In the genomic region with DNA sequence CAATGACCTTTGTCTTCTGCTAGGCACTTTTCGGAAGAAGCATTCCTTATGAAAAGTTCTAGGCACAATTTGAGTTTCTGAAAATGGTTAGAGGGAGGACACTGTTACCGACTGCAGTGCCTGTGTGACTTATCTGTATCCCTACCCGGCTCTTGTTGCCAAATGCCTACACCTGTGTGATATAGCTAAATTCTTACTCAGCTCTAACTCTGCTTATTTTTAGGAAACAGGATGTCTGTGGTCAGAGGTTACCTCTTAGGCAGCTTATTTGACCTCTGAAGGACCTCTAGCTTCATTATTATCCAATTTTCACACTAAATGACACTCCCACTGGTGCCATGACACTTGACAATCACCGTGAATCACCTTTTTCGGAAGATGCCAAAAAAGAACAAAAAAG, we compare ENCODE assay signal across 34 cellular contexts.
"Had no signal": no experiment of that assay in that cellular context is flagged by ENCODE, and none has a peak within 500 bp of the region (broad histone marks: within the 10 kb centered on the region; RNA-seq: fewer than 3 reads in every experiment).

No MANE protein-coding gene starts in this region.

- H3K27me3 Mint-ChIP-seq: activated CD4-positive, alpha-beta memory T cell treated with anti-CD3 and anti-CD28 coated beads, Interleukin-2, amount 10 ng/mL, durations not matched to agents 7 days and 5 days; activated CD8-positive, alpha-beta memory T cell treated with anti-CD3 and anti-CD28 coated beads, Interleukin-2, amount 10 ng/mL, durations not matched to agents 7 days and 5 days; activated naive CD4-positive, alpha-beta T cell treated with anti-CD3 and anti-CD28 coated beads, Interleukin-2, amount 10 ng/mL, durations not matched to agents 7 days and 5 days; activated naive CD8-positive, alpha-beta T cell; activated naive CD8-positive, alpha-beta T cell treated with anti-CD3 and anti-CD28 coated beads, Interleukin-2, amount 50 U/mL, for 24 hours; T-cell had no signal

- H3K9me3 ChIP-seq: MG63 had no signal

- H3K4me3 ChIP-seq: MG63 had no signal

- H3K36me3 ChIP-seq: brain microvascular endothelial cell, MG63 had no signal

- H3K27me3 ChIP-seq: brain microvascular endothelial cell, MG63 had no signal

- H3K4me3 Mint-ChIP-seq: activated CD4-positive, alpha-beta memory T cell treated with anti-CD3 and anti-CD28 coated beads, Interleukin-2, amount 10 ng/mL, durations not matched to agents 7 days and 5 days; activated CD8-positive, alpha-beta memory T cell treated with anti-CD3 and anti-CD28 coated beads, Interleukin-2, amount 10 ng/mL, durations not matched to agents 7 days and 5 days; activated naive CD4-positive, alpha-beta T cell treated with anti-CD3 and anti-CD28 coated beads, Interleukin-2, amount 10 ng/mL, durations not matched to agents 7 days and 5 days; activated naive CD8-positive, alpha-beta T cell; activated naive CD8-positive, alpha-beta T cell treated with anti-CD3 and anti-CD28 coated beads, Interleukin-2, amount 50 U/mL, for 24 hours; T-cell had no signal

- DNase-seq: activated CD4-positive, alpha-beta memory T cell treated with anti-CD3 and anti-CD28 coated beads, Interleukin-2, amount 10 ng/mL, durations not matched to agents 7 days and 5 days; activated CD4-positive, alpha-beta T cell treated with anti-CD3 and anti-CD28 coated beads for 1 hour; activated CD4-positive, alpha-beta T cell treated with anti-CD3 and anti-CD28 coated beads for 48 hours; activated CD4-positive, CD25-positive, alpha-beta regulatory T cell; activated CD8-positive, alpha-beta memory T cell treated with anti-CD3 and anti-CD28 coated beads for 24 hours; activated CD8-positive, alpha-beta memory T cell treated with anti-CD3 and anti-CD28 coated beads, Interleukin-2, amount 10 ng/mL, durations not matched to agents 7 days and 5 days; activated CD8-positive, alpha-beta memory T cell treated with anti-CD3 and anti-CD28 coated beads, Interleukin-2, amount 50 U/mL, for 48 hours; activated effector memory CD4-positive, alpha-beta T cell treated with Interleukin-2 at 50 U/mL for 16 hours; activated naive CD4-positive, alpha-beta T cell treated with anti-CD3 and anti-CD28 coated beads, Interleukin-2, amount 10 ng/mL, durations not matched to agents 7 days and 5 days; activated naive CD8-positive, alpha-beta T cell treated with anti-CD3 and anti-CD28 coated beads, Interleukin-2, amount 50 U/mL, for 24 hours; activated T-cell treated with anti-CD3 and anti-CD28 coated beads, Interleukin-2, amount 50 U/mL, for 48 hours; aorta; brain microvascular endothelial cell; central memory CD4-positive, alpha-beta T cell; Kasumi-1; MG63; MV-4-11; NCI-H1092; NCI-H187 treated with DMSO at 0.1 percent for 48 hours; NCI-H2081; NCI-H2171 treated with DMSO at 0.1 percent for 48 hours; NCI-H2227 treated with DMSO at 0.1 percent for 48 hours; NCI-H446; NCI-H524; NCI-H69; NCI-H82; SIG-M5; T-cell; T-helper 2 cell; T-helper 9 cell had no signal

- H3K27ac Mint-ChIP-seq: activated CD4-positive, alpha-beta memory T cell treated with anti-CD3 and anti-CD28 coated beads, Interleukin-2, amount 10 ng/mL, durations not matched to agents 7 days and 5 days; activated CD8-positive, alpha-beta memory T cell treated with anti-CD3 and anti-CD28 coated beads, Interleukin-2, amount 10 ng/mL, durations not matched to agents 7 days and 5 days; activated naive CD4-positive, alpha-beta T cell treated with anti-CD3 and anti-CD28 coated beads, Interleukin-2, amount 10 ng/mL, durations not matched to agents 7 days and 5 days; activated naive CD8-positive, alpha-beta T cell; activated naive CD8-positive, alpha-beta T cell treated with anti-CD3 and anti-CD28 coated beads, Interleukin-2, amount 50 U/mL, for 24 hours; T-cell had no signal

- H3K36me3 Mint-ChIP-seq: activated CD8-positive, alpha-beta memory T cell treated with anti-CD3 and anti-CD28 coated beads, Interleukin-2, amount 10 ng/mL, durations not matched to agents 7 days and 5 days; activated naive CD4-positive, alpha-beta T cell treated with anti-CD3 and anti-CD28 coated beads, Interleukin-2, amount 10 ng/mL, durations not matched to agents 7 days and 5 days; activated naive CD8-positive, alpha-beta T cell; T-cell had no signal

- ATAC-seq: activated CD8-positive, alpha-beta memory T cell treated with anti-CD3 and anti-CD28 coated beads, Interleukin-2, amount 10 ng/mL, durations not matched to agents 7 days and 5 days; activated naive CD8-positive, alpha-beta T cell treated with anti-CD3 and anti-CD28 coated beads, Interleukin-2, amount 50 U/mL, for 24 hours; Panc1; SK-N-SH treated with all-trans-retinoic acid at 6 μM for 48 hours; T-cell had no signal

- H3K9me3 Mint-ChIP-seq: activated naive CD8-positive, alpha-beta T cell treated with anti-CD3 and anti-CD28 coated beads, Interleukin-2, amount 50 U/mL, for 24 hours; T-cell had no signal

- H3K27ac ChIP-seq: brain microvascular endothelial cell, VCaP had no signal

- H3K4me1 Mint-ChIP-seq: activated CD4-positive, alpha-beta memory T cell treated with anti-CD3 and anti-CD28 coated beads, Interleukin-2, amount 10 ng/mL, durations not matched to agents 7 days and 5 days; activated CD8-positive, alpha-beta memory T cell treated with anti-CD3 and anti-CD28 coated beads, Interleukin-2, amount 10 ng/mL, durations not matched to agents 7 days and 5 days; activated naive CD4-positive, alpha-beta T cell treated with anti-CD3 and anti-CD28 coated beads, Interleukin-2, amount 10 ng/mL, durations not matched to agents 7 days and 5 days; activated naive CD8-positive, alpha-beta T cell treated with anti-CD3 and anti-CD28 coated beads, Interleukin-2, amount 50 U/mL, for 24 hours; T-cell had no signal
